Comparison of ENCODE assay signal across 16 cellular contexts in the genomic region with DNA sequence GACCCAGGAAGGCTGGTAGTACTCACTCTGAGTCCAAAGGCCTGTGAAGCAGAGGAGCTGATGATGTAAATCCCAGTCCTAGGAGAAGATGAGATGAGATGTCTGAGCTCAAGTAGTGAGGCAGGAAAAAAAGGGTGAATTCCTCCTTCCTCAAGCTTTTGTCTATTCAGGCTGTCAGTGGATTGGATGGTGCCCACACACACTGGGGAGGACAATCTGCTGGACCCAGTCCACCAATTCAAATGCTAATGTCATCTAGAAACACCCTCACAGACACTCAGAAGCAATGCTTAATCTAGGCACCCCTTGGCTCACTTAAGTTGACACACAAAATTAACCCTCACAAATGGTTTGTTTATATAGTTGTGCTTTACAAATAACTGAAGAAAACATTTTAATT.
DNase-seq lines count a peak whose midpoint lies in the region; ATAC-seq and TF ChIP-seq lines count a peak whose summit lies in the region.
"Had no signal": no experiment of that assay in that cellular context is flagged by ENCODE, and none has a peak within 500 bp of the region (broad histone marks: within the 10 kb centered on the region; RNA-seq: fewer than 3 reads in every experiment).

No MANE protein-coding gene starts in this region.

- no peak overlapping the region for H3K4me3 ChIP-seq in GM23338
- no peak overlapping the region for H3K4me3 ChIP-seq in NT2/D1 (ENCODE audit: insufficient read length, low read depth)
- H3K4me3 ChIP-seq: BLaER1, GM12878 had no signal

- H3K27me3 ChIP-seq in GM23338 (ENCODE audit: insufficient read depth) (no peaks in the 10 kb centered on the region), NT2/D1 (ENCODE audit: insufficient read depth, insufficient read length) (no peaks in the 10 kb centered on the region)
- H3K27me3 ChIP-seq: BLaER1 had no signal

- H3K36me3 Mint-ChIP-seq in GM23338 (ENCODE audit: low read depth): no peaks in the 10 kb centered on the region; the same call in 1 of the 3 replicates
- H3K36me3 Mint-ChIP-seq: CD4-positive, alpha-beta memory T cell had no signal

- no peaks in the 10 kb centered on the region for H3K9me2 ChIP-seq in GM23338 (ENCODE audit: insufficient read depth)

- H3F3A ChIP-seq in GM23338 (replicated peaks; ENCODE audit: low read depth): no peaks in the 10 kb centered on the region

- no peaks in the 10 kb centered on the region for H3K9me3 ChIP-seq in NT2/D1 (ENCODE audit: insufficient read depth, low read length)
- H3K9me3 ChIP-seq: BLaER1 had no signal

- H4K20me1 ChIP-seq in GM23338 (replicated peaks; ENCODE audit: insufficient read depth): no peaks in the 10 kb centered on the region
- H4K20me1 ChIP-seq: BLaER1 had no signal

- no peak overlapping the region for H3K27ac ChIP-seq in GM23338 (ENCODE audit: low read depth)
- H3K27ac ChIP-seq: BLaER1, HL-60 had no signal

- no peak overlapping the region; the same call in 1 of the 2 replicates for H3K4me2 ChIP-seq in GM23338
- H3K4me2 ChIP-seq: BLaER1 had no signal

- H3K36me3 ChIP-seq in GM23338 (ENCODE audit: insufficient read depth) (no peaks in the 10 kb centered on the region), NT2/D1 (ENCODE audit: insufficient read depth, insufficient read length, low read length) (peaks cover 2% of the 10 kb centered on the region)
- H3K36me3 ChIP-seq: BLaER1 had no signal

- DNase-seq in GM23338 (ENCODE audit: low spot score) (no peak), NT2/D1 (ENCODE audit: low read depth, low spot score) (peak; percentile 33), iPS-NIHi11 (ENCODE audit: low spot score) (peak; percentile 13), GM03348 (ENCODE audit: low spot score) (no peak), ureter (ENCODE audit: low spot score) (no peak)
- DNase-seq in activated naive CD4-positive, alpha-beta T cell (lab: John Stamatoyannopoulos, UW): no peak
- DNase-seq: 8988T; CD4-positive, alpha-beta memory T cell; DMS153; DMS79; GF-D8 had no signal

- no peak overlapping the region for H3K9ac ChIP-seq in NT2/D1 (ENCODE audit: insufficient read length, low read depth)
- H3K9ac ChIP-seq: BLaER1 had no signal

- H2AFZ ChIP-seq in GM23338: no peak overlapping the region

- no peaks in the 10 kb centered on the region for H3K27me3 Mint-ChIP-seq in GM23338 (ENCODE audit: insufficient read depth, low read depth, poor library complexity)
- H3K27me3 Mint-ChIP-seq: CD4-positive, alpha-beta memory T cell had no signal

- ATAC-seq in GM23338: peak; percentile 53
- ATAC-seq in GM19452 (IDR thresholded peaks at IDR 0.05; ENCODE audit: unreplicated experiment): no peak
- ATAC-seq: GM12878 had no signal

- no peak overlapping the region for H3K27ac Mint-ChIP-seq in GM23338
- H3K27ac Mint-ChIP-seq: CD4-positive, alpha-beta memory T cell had no signal

- TF ChIP-seq CTCF in GM23338 (conservative IDR thresholded peaks at IDR 0.05; ENCODE audit: low read depth in 2 of 2): no peak

- H3K4me1 ChIP-seq in GM23338 (ENCODE audit: insufficient read depth) (peaks cover 12% of the 10 kb centered on the region; the same call in 1 of the 2 replicates), NT2/D1 (ENCODE audit: insufficient read depth, insufficient read length) (no peaks in the 10 kb centered on the region)
- H3K4me1 ChIP-seq: BLaER1 had no signal

- peaks cover 15% of the 10 kb centered on the region; the same call in 2 of the 3 replicates for H3K4me1 Mint-ChIP-seq in GM23338
- H3K4me1 Mint-ChIP-seq: CD14-positive monocyte; CD4-positive, alpha-beta memory T cell had no signal

- H3K9me3 Mint-ChIP-seq in GM23338: no peaks in the 10 kb centered on the region
- H3K9me3 Mint-ChIP-seq: CD14-positive monocyte; CD4-positive, alpha-beta memory T cell had no signal

- H3K4me3 Mint-ChIP-seq in GM23338: no peak overlapping the region
- H3K4me3 Mint-ChIP-seq: CD14-positive monocyte; CD4-positive, alpha-beta memory T cell had no signal

- H3K79me2 ChIP-seq in GM23338 (replicated peaks; ENCODE audit: insufficient read depth): no peaks in the 10 kb centered on the region

TF ChIP-seq in GM23338, 12 proteins besides CTCF, POLR2A, EP300 and RAD21:
- TF ChIP-seq, protein P1, sequence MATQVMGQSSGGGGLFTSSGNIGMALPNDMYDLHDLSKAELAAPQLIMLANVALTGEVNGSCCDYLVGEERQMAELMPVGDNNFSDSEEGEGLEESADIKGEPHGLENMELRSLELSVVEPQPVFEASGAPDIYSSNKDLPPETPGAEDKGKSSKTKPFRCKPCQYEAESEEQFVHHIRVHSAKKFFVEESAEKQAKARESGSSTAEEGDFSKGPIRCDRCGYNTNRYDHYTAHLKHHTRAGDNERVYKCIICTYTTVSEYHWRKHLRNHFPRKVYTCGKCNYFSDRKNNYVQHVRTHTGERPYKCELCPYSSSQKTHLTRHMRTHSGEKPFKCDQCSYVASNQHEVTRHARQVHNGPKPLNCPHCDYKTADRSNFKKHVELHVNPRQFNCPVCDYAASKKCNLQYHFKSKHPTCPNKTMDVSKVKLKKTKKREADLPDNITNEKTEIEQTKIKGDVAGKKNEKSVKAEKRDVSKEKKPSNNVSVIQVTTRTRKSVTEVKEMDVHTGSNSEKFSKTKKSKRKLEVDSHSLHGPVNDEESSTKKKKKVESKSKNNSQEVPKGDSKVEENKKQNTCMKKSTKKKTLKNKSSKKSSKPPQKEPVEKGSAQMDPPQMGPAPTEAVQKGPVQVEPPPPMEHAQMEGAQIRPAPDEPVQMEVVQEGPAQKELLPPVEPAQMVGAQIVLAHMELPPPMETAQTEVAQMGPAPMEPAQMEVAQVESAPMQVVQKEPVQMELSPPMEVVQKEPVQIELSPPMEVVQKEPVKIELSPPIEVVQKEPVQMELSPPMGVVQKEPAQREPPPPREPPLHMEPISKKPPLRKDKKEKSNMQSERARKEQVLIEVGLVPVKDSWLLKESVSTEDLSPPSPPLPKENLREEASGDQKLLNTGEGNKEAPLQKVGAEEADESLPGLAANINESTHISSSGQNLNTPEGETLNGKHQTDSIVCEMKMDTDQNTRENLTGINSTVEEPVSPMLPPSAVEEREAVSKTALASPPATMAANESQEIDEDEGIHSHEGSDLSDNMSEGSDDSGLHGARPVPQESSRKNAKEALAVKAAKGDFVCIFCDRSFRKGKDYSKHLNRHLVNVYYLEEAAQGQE (IDR thresholded peaks at IDR 0.05; ENCODE audit: unreplicated experiment): no peak
- TF ChIP-seq, protein P2, sequence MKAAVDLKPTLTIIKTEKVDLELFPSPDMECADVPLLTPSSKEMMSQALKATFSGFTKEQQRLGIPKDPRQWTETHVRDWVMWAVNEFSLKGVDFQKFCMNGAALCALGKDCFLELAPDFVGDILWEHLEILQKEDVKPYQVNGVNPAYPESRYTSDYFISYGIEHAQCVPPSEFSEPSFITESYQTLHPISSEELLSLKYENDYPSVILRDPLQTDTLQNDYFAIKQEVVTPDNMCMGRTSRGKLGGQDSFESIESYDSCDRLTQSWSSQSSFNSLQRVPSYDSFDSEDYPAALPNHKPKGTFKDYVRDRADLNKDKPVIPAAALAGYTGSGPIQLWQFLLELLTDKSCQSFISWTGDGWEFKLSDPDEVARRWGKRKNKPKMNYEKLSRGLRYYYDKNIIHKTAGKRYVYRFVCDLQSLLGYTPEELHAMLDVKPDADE (IDR thresholded peaks at IDR 0.05): no peak
- no peak for TF ChIP-seq STAT1 (IDR thresholded peaks at IDR 0.05; ENCODE audit: unreplicated experiment)
- TF ChIP-seq POLR2AphosphoS5 (IDR thresholded peaks at IDR 0.05; ENCODE audit: low read depth): no peak
- no peak for TF ChIP-seq ZNF331 (CRISPR knock-in tag; IDR thresholded peaks at IDR 0.05; ENCODE audit: low read depth)

Comparison
In these comparisons a context has a peak if more than half of its experiments do, and no peak if none do; other contexts are left out.
1. DNase-seq: peak in NT2/D1 (single experiment) and iPS-NIHi11 (single experiment); none in GM23338 (single experiment), GM03348 (single experiment), ureter (single experiment) and activated naive CD4-positive, alpha-beta T cell (0 of 4).